Comparison of ENCODE assay signal across 1 cellular context in the genomic region with DNA sequence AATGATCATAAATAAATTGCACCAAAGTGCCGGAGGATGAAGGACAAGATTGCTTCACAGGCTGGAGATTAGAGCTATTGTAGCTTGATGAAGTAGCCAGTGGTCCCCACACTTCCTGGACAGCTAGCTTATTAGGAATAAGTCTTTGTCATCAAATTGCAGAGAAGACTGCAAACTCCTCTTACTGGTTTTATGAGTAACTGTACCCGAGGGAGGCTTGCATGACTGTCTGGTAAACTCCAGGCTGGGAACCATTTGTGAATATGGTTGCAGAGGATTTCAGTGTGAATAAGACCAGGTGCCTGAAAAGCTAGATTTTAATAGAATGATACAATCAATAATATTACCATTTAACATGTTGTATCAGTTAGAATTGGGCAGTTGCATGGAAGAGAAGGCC.
TF ChIP-seq lines count a peak whose summit lies in the region.

No MANE protein-coding gene starts in this region.

TF ChIP-seq in IMR-90, 13 proteins besides CTCF, POLR2A, EP300 and RAD21:
- TF ChIP-seq CEBPB (IDR thresholded peaks at IDR 0.05; ENCODE audit: low read depth, low read length) (no peak), RCOR1 (IDR thresholded peaks at IDR 0.05; ENCODE audit: insufficient replicate concordance, low read length) (no peak), SMC3 (IDR thresholded peaks at IDR 0.05; ENCODE audit: low read depth, low read length) (no peak), FOS (IDR thresholded peaks at IDR 0.05; ENCODE audit: low read depth, low read length) (no peak), BHLHE40 (IDR thresholded peaks at IDR 0.05; ENCODE audit: low read depth, low read length) (no peak), MXI1 (IDR thresholded peaks at IDR 0.05; ENCODE audit: borderline replicate concordance, low read depth, low read length) (no peak), MAZ (IDR thresholded peaks at IDR 0.05; ENCODE audit: borderline replicate concordance, low read depth, low read length) (no peak), MAFK (IDR thresholded peaks at IDR 0.05; ENCODE audit: low read depth, low read length) (no peak), NFE2L2 (IDR thresholded peaks at IDR 0.05; ENCODE audit: low read depth, low read length) (no peak), CHD1 (IDR thresholded peaks at IDR 0.05; ENCODE audit: low read depth, low read length) (no peak), RFX5 (IDR thresholded peaks at IDR 0.05; ENCODE audit: low read depth, low read length) (no peak)
- TF ChIP-seq, protein P1, sequence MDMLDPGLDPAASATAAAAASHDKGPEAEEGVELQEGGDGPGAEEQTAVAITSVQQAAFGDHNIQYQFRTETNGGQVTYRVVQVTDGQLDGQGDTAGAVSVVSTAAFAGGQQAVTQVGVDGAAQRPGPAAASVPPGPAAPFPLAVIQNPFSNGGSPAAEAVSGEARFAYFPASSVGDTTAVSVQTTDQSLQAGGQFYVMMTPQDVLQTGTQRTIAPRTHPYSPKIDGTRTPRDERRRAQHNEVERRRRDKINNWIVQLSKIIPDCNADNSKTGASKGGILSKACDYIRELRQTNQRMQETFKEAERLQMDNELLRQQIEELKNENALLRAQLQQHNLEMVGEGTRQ (IDR thresholded peaks at IDR 0.05; ENCODE audit: low read depth, low read length): no peak
- TF ChIP-seq, protein P2, sequence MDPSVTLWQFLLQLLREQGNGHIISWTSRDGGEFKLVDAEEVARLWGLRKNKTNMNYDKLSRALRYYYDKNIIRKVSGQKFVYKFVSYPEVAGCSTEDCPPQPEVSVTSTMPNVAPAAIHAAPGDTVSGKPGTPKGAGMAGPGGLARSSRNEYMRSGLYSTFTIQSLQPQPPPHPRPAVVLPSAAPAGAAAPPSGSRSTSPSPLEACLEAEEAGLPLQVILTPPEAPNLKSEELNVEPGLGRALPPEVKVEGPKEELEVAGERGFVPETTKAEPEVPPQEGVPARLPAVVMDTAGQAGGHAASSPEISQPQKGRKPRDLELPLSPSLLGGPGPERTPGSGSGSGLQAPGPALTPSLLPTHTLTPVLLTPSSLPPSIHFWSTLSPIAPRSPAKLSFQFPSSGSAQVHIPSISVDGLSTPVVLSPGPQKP (IDR thresholded peaks at IDR 0.05; ENCODE audit: borderline replicate concordance, low read depth, low read length): no peak
